In the genomic region with DNA sequence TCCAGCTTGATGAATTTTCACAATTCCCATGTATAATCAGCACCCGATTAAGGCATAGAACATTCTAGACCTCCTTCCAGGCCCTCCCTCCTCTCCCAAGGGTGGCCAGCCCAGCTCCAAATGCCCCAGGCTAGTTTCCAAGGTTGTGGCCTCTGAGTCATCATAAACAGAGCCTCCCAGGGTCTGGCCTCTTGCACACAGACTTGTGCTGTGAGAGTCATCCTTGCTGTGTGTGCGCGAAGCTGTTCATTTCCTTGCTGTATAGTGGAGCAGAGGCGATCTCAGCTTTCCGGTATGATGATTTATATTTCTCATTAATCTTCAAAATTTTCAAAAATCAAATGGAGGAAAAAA, we compare ENCODE assay signal across 10 cellular contexts. TPM values are rescaled to one million over a fixed set of nuclear protein-coding genes. Genes with fewer than 3 reads are reported as not detected.
A peak's percentile ranks its signal among the peaks of the same experiment; 100 is the strongest.
DNase-seq lines count a peak whose midpoint lies in the region; ATAC-seq and TF ChIP-seq lines count a peak whose summit lies in the region.
"Had no signal": no experiment of that assay in that cellular context is flagged by ENCODE, and none has a peak within 500 bp of the region (broad histone marks: within the 10 kb centered on the region; RNA-seq: fewer than 3 reads in every experiment).

No MANE protein-coding gene starts in this region.

- in situ Hi-C loops in ACHN (cut with HindIII; ENCODE audit: low pct_ligation_motif_present, low pct_unique_long_range_greater_than_20kb, low sequenced_read_pairs), result no loop called here

- DNase-seq in ACHN, result peak; percentile 99
- peak; percentile 28 for DNase-seq in NCI-H69 (lab: John Stamatoyannopoulos, UW)
- DNase-seq in epithelial cell of prostate (ENCODE audit: low read depth, low spot score), result peak; percentile 50
- no peak for DNase-seq in activated naive CD4-positive, alpha-beta T cell treated with anti-CD3 and anti-CD28 coated beads, Interleukin-2, amount 50 U/mL, for 16 hours
- DNase-seq in MM.1S, result no peak
- no peak for DNase-seq in activated naive CD8-positive, alpha-beta T cell treated with anti-CD3 and anti-CD28 coated beads for 36 hours
- DNase-seq: CD4-positive, CD25-positive, alpha-beta regulatory T cell had no signal

- H3K4me3 ChIP-seq in mucosa of rectum (ENCODE audit: low read length in 2 of 2) (no peak overlapping the region), MM.1S (ENCODE audit: low read length) (no peak overlapping the region)

- H3K4me1 Mint-ChIP-seq in activated naive CD8-positive, alpha-beta T cell treated with anti-CD3 and anti-CD28 coated beads for 36 hours, result no peaks in the 10 kb centered on the region
- H3K4me1 Mint-ChIP-seq: activated T-helper 17 cell treated with anti-CD3 and anti-CD28 coated beads, Interleukin-2, amount 50 U/mL, for 72 hours had no signal

- no peak overlapping the region for H3K27ac Mint-ChIP-seq in activated naive CD8-positive, alpha-beta T cell treated with anti-CD3 and anti-CD28 coated beads for 36 hours
- H3K27ac Mint-ChIP-seq: activated T-helper 17 cell treated with anti-CD3 and anti-CD28 coated beads, Interleukin-2, amount 50 U/mL, for 72 hours; CD4-positive, CD25-positive, alpha-beta regulatory T cell had no signal

- H3K9me3 Mint-ChIP-seq in activated naive CD8-positive, alpha-beta T cell treated with anti-CD3 and anti-CD28 coated beads for 36 hours, result no peaks in the 10 kb centered on the region
- H3K9me3 Mint-ChIP-seq: activated T-helper 17 cell treated with anti-CD3 and anti-CD28 coated beads, Interleukin-2, amount 50 U/mL, for 72 hours had no signal

- H3K27me3 Mint-ChIP-seq in activated naive CD8-positive, alpha-beta T cell treated with anti-CD3 and anti-CD28 coated beads for 36 hours, result peaks cover 69% of the 10 kb centered on the region

- H3K9ac ChIP-seq in mucosa of rectum (ENCODE audit: low read depth in 1 of 2, low read length in 2 of 2), result no peak overlapping the region
- H3K9ac ChIP-seq in MM.1S (ENCODE audit: low read length), result no peak overlapping the region

- no peak overlapping the region for H3K4me2 ChIP-seq in MM.1S (ENCODE audit: low read depth, low read length)

- no peaks in the 10 kb centered on the region for H3K36me3 Mint-ChIP-seq in activated naive CD8-positive, alpha-beta T cell treated with anti-CD3 and anti-CD28 coated beads for 36 hours
- H3K36me3 Mint-ChIP-seq: CD4-positive, CD25-positive, alpha-beta regulatory T cell had no signal

- no peak overlapping the region for H2AFZ ChIP-seq in MM.1S (ENCODE audit: low read length)

- H3K4me1 ChIP-seq in mucosa of rectum (ENCODE audit: control insufficient read depth in 2 of 2, insufficient read depth in 2 of 2, low read length in 2 of 2), result peaks cover 0 to 8% of the 10 kb centered on the region in 2 donors
- H3K4me1 ChIP-seq in MM.1S (ENCODE audit: low read length), result no peaks in the 10 kb centered on the region

- ATAC-seq in GM21786 (IDR thresholded peaks at IDR 0.05; ENCODE audit: unreplicated experiment), result no peak
- ATAC-seq: activated T-helper 17 cell treated with anti-CD3 and anti-CD28 coated beads, Interleukin-2, amount 50 U/mL, for 72 hours had no signal

- H3K4me3 Mint-ChIP-seq in activated naive CD8-positive, alpha-beta T cell treated with anti-CD3 and anti-CD28 coated beads for 36 hours, result no peak overlapping the region
- H3K4me3 Mint-ChIP-seq: activated T-helper 17 cell treated with anti-CD3 and anti-CD28 coated beads, Interleukin-2, amount 50 U/mL, for 72 hours; CD4-positive, CD25-positive, alpha-beta regulatory T cell had no signal

- H3K9me2 ChIP-seq in MM.1S (replicated peaks; ENCODE audit: insufficient read depth, low read length), result no peaks in the 10 kb centered on the region

- no peaks in the 10 kb centered on the region for H3K9me3 ChIP-seq in mucosa of rectum (ENCODE audit: control insufficient read depth in 2 of 2, low read length in 2 of 2)
- H3K9me3 ChIP-seq in MM.1S (replicated peaks; ENCODE audit: insufficient read depth, low read length), result no peaks in the 10 kb centered on the region

- H3K36me3 ChIP-seq in mucosa of rectum (ENCODE audit: control insufficient read depth in 2 of 2, insufficient read depth in 2 of 2, low read length in 2 of 2) (no peaks in the 10 kb centered on the region), MM.1S (replicated peaks; ENCODE audit: insufficient read depth, low read length) (no peaks in the 10 kb centered on the region)

- H3K79me2 ChIP-seq in MM.1S (ENCODE audit: low read length), result no peaks in the 10 kb centered on the region

- no peak overlapping the region for H3K27ac ChIP-seq in epithelial cell of prostate
- peak overlapping the region; percentile 68 to 71 for H3K27ac ChIP-seq in mucosa of rectum (ENCODE audit: low read depth in 2 of 2, low read length in 2 of 2)
- H3K27ac ChIP-seq in MM.1S (ENCODE audit: low read length), result no peak overlapping the region

- H4K20me1 ChIP-seq in MM.1S (ENCODE audit: insufficient read depth, low read length), result no peaks in the 10 kb centered on the region

- H3K27me3 ChIP-seq in mucosa of rectum (ENCODE audit: control insufficient read depth in 2 of 2, insufficient read depth in 2 of 2, low read length in 2 of 2) (peaks cover 7 to 10% of the 10 kb centered on the region in 2 donors), MM.1S (replicated peaks; ENCODE audit: insufficient read depth, low read length) (peaks cover 65% of the 10 kb centered on the region)

- TF ChIP-seq CTCF in MM.1S (IDR thresholded peaks at IDR 0.05; ENCODE audit: low read length), result no peak

- H3F3A ChIP-seq in MM.1S (ENCODE audit: insufficient read depth, low read length), result no peaks in the 10 kb centered on the region

RNA-seq across cellular contexts. Expression of a gene that starts 20.5 kb away (rescaled TPM):
- under 1 TPM; 0.08 to 0.10 TPM for total RNA-seq in activated naive CD8-positive, alpha-beta T cell treated with anti-CD3 and anti-CD28 coated beads for 36 hours
- total RNA-seq: CD4-positive, CD25-positive, alpha-beta regulatory T cell had no signal

Comparison
In these comparisons a context has a peak if more than half of its experiments do, and no peak if none do; other contexts are left out.
1. DNase-seq: peak in ACHN (single experiment), NCI-H69 (single experiment) and epithelial cell of prostate (single experiment); none in activated naive CD4-positive, alpha-beta T cell treated with anti-CD3 and anti-CD28 coated beads, Interleukin-2, amount 50 U/mL, for 16 hours (single experiment), MM.1S (single experiment) and activated naive CD8-positive, alpha-beta T cell treated with anti-CD3 and anti-CD28 coated beads for 36 hours (single experiment).
2. H3K27ac ChIP-seq: peak in mucosa of rectum (2 of 2); none in epithelial cell of prostate (single experiment) and MM.1S (single experiment).